ENCODE assay signal across 1 cellular context in genomic region chr17:82019905-82020873, GRCh38.
TF ChIP-seq lines count a peak whose summit lies in the region.

No MANE protein-coding gene starts in this region.

TF ChIP-seq in HepG2, 621 proteins besides CTCF, POLR2A, EP300 and RAD21 (continued from another document and continues in another):
- TF ChIP-seq HMGXB3 (CRISPR knock-in tag; IDR thresholded peaks at IDR 0.05; ENCODE audit: borderline replicate concordance) = no peak
- peak; percentile 49; the same call in 1 of the 2 replicates for TF ChIP-seq GABPB1 (CRISPR knock-in tag; IDR thresholded peaks at IDR 0.05)
- TF ChIP-seq ZNF335 (CRISPR knock-in tag; IDR thresholded peaks at IDR 0.05) = 0 out of 2 replicates have a peak, but pooled peaks have one; percentile 48
- TF ChIP-seq ZNF451 (CRISPR knock-in tag; IDR thresholded peaks at IDR 0.05) = peak; percentile 71; the same call in 1 of the 2 replicates
- no peak for TF ChIP-seq ZNF788 (CRISPR knock-in tag; IDR thresholded peaks at IDR 0.05; ENCODE audit: borderline replicate concordance)
- no peak for TF ChIP-seq MTA3 (CRISPR knock-in tag; IDR thresholded peaks at IDR 0.05)
- no peak for TF ChIP-seq ATF6 (CRISPR knock-in tag; conservative IDR thresholded peaks at IDR 0.05)
- TF ChIP-seq ZNF761 (CRISPR knock-in tag; conservative IDR thresholded peaks at IDR 0.05) = no peak
- no peak for TF ChIP-seq ZNF670 (CRISPR knock-in tag; IDR thresholded peaks at IDR 0.05; ENCODE audit: borderline replicate concordance)
- no peak for TF ChIP-seq ZNF512 (CRISPR knock-in tag; IDR thresholded peaks at IDR 0.05)
- TF ChIP-seq GZF1 (CRISPR knock-in tag; IDR thresholded peaks at IDR 0.05) = no peak
- no peak for TF ChIP-seq FUBP1 (CRISPR knock-in tag; IDR thresholded peaks at IDR 0.05; ENCODE audit: borderline replicate concordance)
- TF ChIP-seq MTA1 (CRISPR knock-in tag; IDR thresholded peaks at IDR 0.05; ENCODE audit: borderline replicate concordance) = no peak
- TF ChIP-seq AFF4 (CRISPR knock-in tag; IDR thresholded peaks at IDR 0.05) = 0 out of 2 replicates have a peak, but pooled peaks have one; percentile 19
- 0 out of 2 replicates have a peak, but pooled peaks have one; percentile 39 for TF ChIP-seq FOXA3 (CRISPR knock-in tag; IDR thresholded peaks at IDR 0.05)
- TF ChIP-seq MXD1 (CRISPR knock-in tag; IDR thresholded peaks at IDR 0.05) = peak; percentile 68; the same call in 1 of the 2 replicates
- TF ChIP-seq ZNF124 (CRISPR knock-in tag; IDR thresholded peaks at IDR 0.05) = no peak
- no peak for TF ChIP-seq SRSF4 (IDR thresholded peaks at IDR 0.05; ENCODE audit: low read depth, low read length, poor library complexity, severe bottlenecking)
- TF ChIP-seq AHR (CRISPR knock-in tag; IDR thresholded peaks at IDR 0.05) = no peak
- peak; percentile 74; the same call in 1 of the 2 replicates for TF ChIP-seq ZBTB7B (CRISPR knock-in tag; IDR thresholded peaks at IDR 0.05)
- peak; percentile 67; the same call in 1 of the 2 replicates for TF ChIP-seq KAT7 (CRISPR knock-in tag; IDR thresholded peaks at IDR 0.05; ENCODE audit: borderline replicate concordance)
- peak; percentile 84 for TF ChIP-seq MYC (CRISPR knock-in tag; IDR thresholded peaks at IDR 0.05; ENCODE audit: borderline replicate concordance)
- peak; percentile 51; the same call in 1 of the 2 replicates for TF ChIP-seq ZNF589 (CRISPR knock-in tag; conservative IDR thresholded peaks at IDR 0.05)
- 0 out of 2 replicates have a peak, but pooled peaks have one; percentile 73 for TF ChIP-seq HNF1B (CRISPR knock-in tag; IDR thresholded peaks at IDR 0.05)
- TF ChIP-seq ZNF841 (CRISPR knock-in tag; IDR thresholded peaks at IDR 0.05; ENCODE audit: borderline replicate concordance) = no peak
- TF ChIP-seq ZFY (CRISPR knock-in tag; IDR thresholded peaks at IDR 0.05) = peak; percentile 77
- no peak for TF ChIP-seq ZNF562 (CRISPR knock-in tag; IDR thresholded peaks at IDR 0.05; ENCODE audit: borderline replicate concordance)
- TF ChIP-seq AGO1 (IDR thresholded peaks at IDR 0.05; ENCODE audit: low read depth, low read length, poor library complexity, severe bottlenecking) = peak; percentile 97
- 0 out of 2 replicates have a peak, but pooled peaks have one; percentile 13 for TF ChIP-seq TSC22D2 (CRISPR knock-in tag; IDR thresholded peaks at IDR 0.05; ENCODE audit: borderline replicate concordance)
- no peak for TF ChIP-seq ZNF253 (CRISPR knock-in tag; IDR thresholded peaks at IDR 0.05; ENCODE audit: borderline replicate concordance)
- peak; percentile 62; the same call in 1 of the 2 replicates for TF ChIP-seq FOXC1 (CRISPR knock-in tag; IDR thresholded peaks at IDR 0.05; ENCODE audit: borderline replicate concordance)
- 0 out of 2 replicates have a peak, but pooled peaks have one; percentile 56 for TF ChIP-seq RXRA (CRISPR knock-in tag; IDR thresholded peaks at IDR 0.05)
- no peak for TF ChIP-seq TRIM24 (CRISPR knock-in tag; IDR thresholded peaks at IDR 0.05)
- 0 out of 2 replicates have a peak, but pooled peaks have one; percentile 6 for TF ChIP-seq ZNF704 (CRISPR knock-in tag; IDR thresholded peaks at IDR 0.05; ENCODE audit: borderline replicate concordance)
- TF ChIP-seq ZFP36L1 (CRISPR knock-in tag; IDR thresholded peaks at IDR 0.05) = 0 out of 2 replicates have a peak, but pooled peaks have one; percentile 45
- peak; percentile 58 for TF ChIP-seq PATZ1 (CRISPR knock-in tag; IDR thresholded peaks at IDR 0.05)
- peak; percentile 61 for TF ChIP-seq GATAD2A (CRISPR knock-in tag; IDR thresholded peaks at IDR 0.05)
- no peak for TF ChIP-seq TIGD3 (CRISPR knock-in tag; IDR thresholded peaks at IDR 0.05; ENCODE audit: borderline replicate concordance)
